ENCODE assay signal across 1 cellular context in genomic region chr17:81976332-81977210, GRCh38.
A peak's percentile ranks its signal among the peaks of the same experiment; 100 is the strongest.
TF ChIP-seq lines count a peak whose summit lies in the region.

No MANE protein-coding gene starts in this region.

TF ChIP-seq in HepG2, 621 proteins besides CTCF, POLR2A, EP300 and RAD21 (continued from another document and continues in another):
- no peak for TF ChIP-seq ZNF512B (CRISPR knock-in tag; IDR thresholded peaks at IDR 0.05; ENCODE audit: borderline replicate concordance)
- no peak for TF ChIP-seq ZBTB14 (CRISPR knock-in tag; IDR thresholded peaks at IDR 0.05)
- TF ChIP-seq STAT6 (CRISPR knock-in tag; IDR thresholded peaks at IDR 0.05; ENCODE audit: borderline replicate concordance) = no peak
- TF ChIP-seq TFDP1 (CRISPR knock-in tag; IDR thresholded peaks at IDR 0.05; ENCODE audit: borderline replicate concordance) = peak; percentile 91
- no peak for TF ChIP-seq HHEX (CRISPR knock-in tag; IDR thresholded peaks at IDR 0.05)
- TF ChIP-seq ZNF124 (CRISPR knock-in tag; IDR thresholded peaks at IDR 0.05) = no peak
- no peak for TF ChIP-seq ASH2L (IDR thresholded peaks at IDR 0.05; ENCODE audit: insufficient read length, low read depth, low read length)
- no peak for TF ChIP-seq IKZF1 (IDR thresholded peaks at IDR 0.05)
- peak; percentile 87 for TF ChIP-seq NFKB2 (CRISPR knock-in tag; IDR thresholded peaks at IDR 0.05; ENCODE audit: borderline replicate concordance)
- TF ChIP-seq ATF1 (CRISPR knock-in tag; IDR thresholded peaks at IDR 0.05) = no peak
- peak; percentile 93 for TF ChIP-seq ZC3H4 (CRISPR knock-in tag; IDR thresholded peaks at IDR 0.05; ENCODE audit: borderline replicate concordance)
- no peak for TF ChIP-seq MBD4 (IDR thresholded peaks at IDR 0.05; ENCODE audit: borderline replicate concordance, low read length)
- TF ChIP-seq NR2F6 (IDR thresholded peaks at IDR 0.05) = peak; percentile 23; the same call in 1 of the 2 replicates
- TF ChIP-seq NR2F6 (CRISPR knock-in tag; IDR thresholded peaks at IDR 0.05) = no peak
- TF ChIP-seq GZF1 (CRISPR knock-in tag; IDR thresholded peaks at IDR 0.05) = no peak
- TF ChIP-seq ZSCAN30 (CRISPR knock-in tag; IDR thresholded peaks at IDR 0.05) = no peak
- TF ChIP-seq, protein P1, sequence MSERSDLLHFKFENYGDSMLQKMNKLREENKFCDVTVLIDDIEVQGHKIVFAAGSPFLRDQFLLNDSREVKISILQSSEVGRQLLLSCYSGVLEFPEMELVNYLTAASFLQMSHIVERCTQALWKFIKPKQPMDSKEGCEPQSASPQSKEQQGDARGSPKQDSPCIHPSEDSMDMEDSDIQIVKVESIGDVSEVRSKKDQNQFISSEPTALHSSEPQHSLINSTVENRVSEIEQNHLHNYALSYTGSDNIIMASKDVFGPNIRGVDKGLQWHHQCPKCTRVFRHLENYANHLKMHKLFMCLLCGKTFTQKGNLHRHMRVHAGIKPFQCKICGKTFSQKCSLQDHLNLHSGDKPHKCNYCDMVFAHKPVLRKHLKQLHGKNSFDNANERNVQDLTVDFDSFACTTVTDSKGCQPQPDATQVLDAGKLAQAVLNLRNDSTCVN (CRISPR knock-in tag; IDR thresholded peaks at IDR 0.05; ENCODE audit: borderline replicate concordance) = no peak
- peak; percentile 61; the same call in 1 of the 2 replicates for TF ChIP-seq ZNF225 (CRISPR knock-in tag; IDR thresholded peaks at IDR 0.05)
- TF ChIP-seq ZNF17 (CRISPR knock-in tag; IDR thresholded peaks at IDR 0.05) = no peak
- TF ChIP-seq, protein P2, sequence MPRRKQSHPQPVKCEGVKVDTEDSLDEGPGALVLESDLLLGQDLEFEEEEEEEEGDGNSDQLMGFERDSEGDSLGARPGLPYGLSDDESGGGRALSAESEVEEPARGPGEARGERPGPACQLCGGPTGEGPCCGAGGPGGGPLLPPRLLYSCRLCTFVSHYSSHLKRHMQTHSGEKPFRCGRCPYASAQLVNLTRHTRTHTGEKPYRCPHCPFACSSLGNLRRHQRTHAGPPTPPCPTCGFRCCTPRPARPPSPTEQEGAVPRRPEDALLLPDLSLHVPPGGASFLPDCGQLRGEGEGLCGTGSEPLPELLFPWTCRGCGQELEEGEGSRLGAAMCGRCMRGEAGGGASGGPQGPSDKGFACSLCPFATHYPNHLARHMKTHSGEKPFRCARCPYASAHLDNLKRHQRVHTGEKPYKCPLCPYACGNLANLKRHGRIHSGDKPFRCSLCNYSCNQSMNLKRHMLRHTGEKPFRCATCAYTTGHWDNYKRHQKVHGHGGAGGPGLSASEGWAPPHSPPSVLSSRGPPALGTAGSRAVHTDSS (CRISPR knock-in tag; conservative IDR thresholded peaks at IDR 0.05) = no peak
- TF ChIP-seq, protein P3, sequence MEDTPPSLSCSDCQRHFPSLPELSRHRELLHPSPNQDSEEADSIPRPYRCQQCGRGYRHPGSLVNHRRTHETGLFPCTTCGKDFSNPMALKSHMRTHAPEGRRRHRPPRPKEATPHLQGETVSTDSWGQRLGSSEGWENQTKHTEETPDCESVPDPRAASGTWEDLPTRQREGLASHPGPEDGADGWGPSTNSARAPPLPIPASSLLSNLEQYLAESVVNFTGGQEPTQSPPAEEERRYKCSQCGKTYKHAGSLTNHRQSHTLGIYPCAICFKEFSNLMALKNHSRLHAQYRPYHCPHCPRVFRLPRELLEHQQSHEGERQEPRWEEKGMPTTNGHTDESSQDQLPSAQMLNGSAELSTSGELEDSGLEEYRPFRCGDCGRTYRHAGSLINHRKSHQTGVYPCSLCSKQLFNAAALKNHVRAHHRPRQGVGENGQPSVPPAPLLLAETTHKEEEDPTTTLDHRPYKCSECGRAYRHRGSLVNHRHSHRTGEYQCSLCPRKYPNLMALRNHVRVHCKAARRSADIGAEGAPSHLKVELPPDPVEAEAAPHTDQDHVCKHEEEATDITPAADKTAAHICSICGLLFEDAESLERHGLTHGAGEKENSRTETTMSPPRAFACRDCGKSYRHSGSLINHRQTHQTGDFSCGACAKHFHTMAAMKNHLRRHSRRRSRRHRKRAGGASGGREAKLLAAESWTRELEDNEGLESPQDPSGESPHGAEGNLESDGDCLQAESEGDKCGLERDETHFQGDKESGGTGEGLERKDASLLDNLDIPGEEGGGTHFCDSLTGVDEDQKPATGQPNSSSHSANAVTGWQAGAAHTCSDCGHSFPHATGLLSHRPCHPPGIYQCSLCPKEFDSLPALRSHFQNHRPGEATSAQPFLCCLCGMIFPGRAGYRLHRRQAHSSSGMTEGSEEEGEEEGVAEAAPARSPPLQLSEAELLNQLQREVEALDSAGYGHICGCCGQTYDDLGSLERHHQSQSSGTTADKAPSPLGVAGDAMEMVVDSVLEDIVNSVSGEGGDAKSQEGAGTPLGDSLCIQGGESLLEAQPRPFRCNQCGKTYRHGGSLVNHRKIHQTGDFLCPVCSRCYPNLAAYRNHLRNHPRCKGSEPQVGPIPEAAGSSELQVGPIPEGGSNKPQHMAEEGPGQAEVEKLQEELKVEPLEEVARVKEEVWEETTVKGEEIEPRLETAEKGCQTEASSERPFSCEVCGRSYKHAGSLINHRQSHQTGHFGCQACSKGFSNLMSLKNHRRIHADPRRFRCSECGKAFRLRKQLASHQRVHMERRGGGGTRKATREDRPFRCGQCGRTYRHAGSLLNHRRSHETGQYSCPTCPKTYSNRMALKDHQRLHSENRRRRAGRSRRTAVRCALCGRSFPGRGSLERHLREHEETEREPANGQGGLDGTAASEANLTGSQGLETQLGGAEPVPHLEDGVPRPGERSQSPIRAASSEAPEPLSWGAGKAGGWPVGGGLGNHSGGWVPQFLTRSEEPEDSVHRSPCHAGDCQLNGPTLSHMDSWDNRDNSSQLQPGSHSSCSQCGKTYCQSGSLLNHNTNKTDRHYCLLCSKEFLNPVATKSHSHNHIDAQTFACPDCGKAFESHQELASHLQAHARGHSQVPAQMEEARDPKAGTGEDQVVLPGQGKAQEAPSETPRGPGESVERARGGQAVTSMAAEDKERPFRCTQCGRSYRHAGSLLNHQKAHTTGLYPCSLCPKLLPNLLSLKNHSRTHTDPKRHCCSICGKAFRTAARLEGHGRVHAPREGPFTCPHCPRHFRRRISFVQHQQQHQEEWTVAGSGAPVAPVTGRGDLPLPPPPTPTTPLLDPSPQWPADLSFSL (CRISPR knock-in tag; IDR thresholded peaks at IDR 0.05) = no peak
- peak; percentile 86 for TF ChIP-seq THAP7 (CRISPR knock-in tag; IDR thresholded peaks at IDR 0.05)
- TF ChIP-seq, protein P4, sequence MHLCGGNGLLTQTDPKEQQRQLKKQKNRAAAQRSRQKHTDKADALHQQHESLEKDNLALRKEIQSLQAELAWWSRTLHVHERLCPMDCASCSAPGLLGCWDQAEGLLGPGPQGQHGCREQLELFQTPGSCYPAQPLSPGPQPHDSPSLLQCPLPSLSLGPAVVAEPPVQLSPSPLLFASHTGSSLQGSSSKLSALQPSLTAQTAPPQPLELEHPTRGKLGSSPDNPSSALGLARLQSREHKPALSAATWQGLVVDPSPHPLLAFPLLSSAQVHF (CRISPR knock-in tag; IDR thresholded peaks at IDR 0.05) = 0 out of 2 replicates have a peak, but pooled peaks have one; percentile 31
- no peak for TF ChIP-seq FOXK1 (CRISPR knock-in tag; IDR thresholded peaks at IDR 0.05; ENCODE audit: borderline replicate concordance, low read depth)
- TF ChIP-seq ZIK1 (CRISPR knock-in tag; IDR thresholded peaks at IDR 0.05; ENCODE audit: borderline replicate concordance, low read depth) = 0 out of 2 replicates have a peak, but pooled peaks have one; percentile 24
- peak; percentile 92 for TF ChIP-seq ZBTB38 (CRISPR knock-in tag; IDR thresholded peaks at IDR 0.05)
- no peak for TF ChIP-seq ZNF33A (CRISPR knock-in tag; IDR thresholded peaks at IDR 0.05; ENCODE audit: borderline replicate concordance)
- TF ChIP-seq ZZZ3 (CRISPR knock-in tag; IDR thresholded peaks at IDR 0.05; ENCODE audit: borderline replicate concordance) = no peak; the same call in 1 of the 2 replicates
- no peak for TF ChIP-seq ZNF549 (CRISPR knock-in tag; IDR thresholded peaks at IDR 0.05)
- peak; percentile 7; the same call in 1 of the 2 replicates for TF ChIP-seq CHCHD3 (CRISPR knock-in tag; IDR thresholded peaks at IDR 0.05)
- no peak for TF ChIP-seq PHF5A (CRISPR knock-in tag; IDR thresholded peaks at IDR 0.05; ENCODE audit: low read depth, unreplicated experiment)
- TF ChIP-seq SSRP1 (CRISPR knock-in tag; IDR thresholded peaks at IDR 0.05) = no peak; the same call in 1 of the 2 replicates
- TF ChIP-seq, protein P5, sequence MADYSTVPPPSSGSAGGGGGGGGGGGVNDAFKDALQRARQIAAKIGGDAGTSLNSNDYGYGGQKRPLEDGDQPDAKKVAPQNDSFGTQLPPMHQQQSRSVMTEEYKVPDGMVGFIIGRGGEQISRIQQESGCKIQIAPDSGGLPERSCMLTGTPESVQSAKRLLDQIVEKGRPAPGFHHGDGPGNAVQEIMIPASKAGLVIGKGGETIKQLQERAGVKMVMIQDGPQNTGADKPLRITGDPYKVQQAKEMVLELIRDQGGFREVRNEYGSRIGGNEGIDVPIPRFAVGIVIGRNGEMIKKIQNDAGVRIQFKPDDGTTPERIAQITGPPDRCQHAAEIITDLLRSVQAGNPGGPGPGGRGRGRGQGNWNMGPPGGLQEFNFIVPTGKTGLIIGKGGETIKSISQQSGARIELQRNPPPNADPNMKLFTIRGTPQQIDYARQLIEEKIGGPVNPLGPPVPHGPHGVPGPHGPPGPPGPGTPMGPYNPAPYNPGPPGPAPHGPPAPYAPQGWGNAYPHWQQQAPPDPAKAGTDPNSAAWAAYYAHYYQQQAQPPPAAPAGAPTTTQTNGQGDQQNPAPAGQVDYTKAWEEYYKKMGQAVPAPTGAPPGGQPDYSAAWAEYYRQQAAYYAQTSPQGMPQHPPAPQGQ (CRISPR knock-in tag; IDR thresholded peaks at IDR 0.05; ENCODE audit: borderline replicate concordance) = no peak
- TF ChIP-seq TBX3 (IDR thresholded peaks at IDR 0.05; ENCODE audit: borderline replicate concordance) = no peak
